In the genomic region with DNA sequence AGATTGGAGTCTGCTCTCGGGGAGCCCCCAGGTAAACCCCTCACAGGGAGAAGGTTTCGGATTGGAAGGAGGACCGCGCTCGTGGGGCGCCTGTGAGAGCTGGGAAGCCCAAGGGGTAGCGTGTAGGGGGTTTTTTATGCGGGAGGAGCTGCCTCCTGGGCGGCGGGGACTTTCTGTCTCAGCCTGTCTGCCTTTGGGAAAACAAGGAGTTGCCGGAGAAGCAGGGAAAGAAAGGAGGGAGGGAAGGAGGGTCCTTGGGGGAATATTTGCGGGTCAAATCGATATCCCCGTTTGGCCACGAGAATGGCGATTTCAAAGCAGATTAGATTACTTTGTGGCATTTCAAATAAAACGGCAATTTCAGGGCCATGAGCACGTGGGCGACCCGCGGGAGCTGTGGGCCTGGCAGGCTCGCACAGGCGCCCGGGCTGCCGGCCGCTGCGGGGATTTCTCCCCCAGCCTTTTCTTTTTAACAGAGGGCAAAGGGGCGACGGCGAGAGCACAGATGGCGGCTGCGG, we compare ENCODE assay signal across 13 cellular contexts. TPM values are rescaled to one million over a fixed set of nuclear protein-coding genes. Genes with fewer than 3 reads are reported as not detected.
A peak's percentile ranks its signal among the peaks of the same experiment; 100 is the strongest.
DNase-seq lines count a peak whose midpoint lies in the region; ATAC-seq and TF ChIP-seq lines count a peak whose summit lies in the region.
"Had no signal": no experiment of that assay in that cellular context is flagged by ENCODE, and none has a peak within 500 bp of the region (broad histone marks: within the 10 kb centered on the region; RNA-seq: fewer than 3 reads in every experiment).

No MANE protein-coding gene starts in this region.

- H3K4me1 ChIP-seq in stomach smooth muscle (ENCODE audit: control insufficient read depth, insufficient read depth, low read length): peaks cover 32% of the 10 kb centered on the region

- peaks cover 74 to 97% of the 10 kb centered on the region in 2 donors for H3K27me3 ChIP-seq in stomach smooth muscle (ENCODE audit: control insufficient read depth in 1 of 2, insufficient read depth in 2 of 2, low read length in 2 of 2)

- no peaks in the 10 kb centered on the region for H3K9me3 ChIP-seq in stomach smooth muscle (ENCODE audit: control insufficient read depth in 2 of 2, low read length in 2 of 2)

- TF ChIP-seq CTCF in mesothelial cell of epicardium (IDR thresholded peaks at IDR 0.05; ENCODE audit: unreplicated experiment): no peak

- no peak for DNase-seq in activated T-cell treated with anti-CD3 and anti-CD28 coated beads, Interleukin-2, amount 50 U/mL, for 72 hours
- DNase-seq in activated T-cell treated with anti-CD3 and anti-CD28 coated beads for 4 hours: no peak
- no peak for DNase-seq in central memory CD8-positive, alpha-beta T cell (ENCODE audit: low spot score in 2 of 2)
- no peak for DNase-seq in mesothelial cell of epicardium (ENCODE audit: low spot score in 2 of 2, unreplicated experiment in 2 of 2)
- DNase-seq in A172 (ENCODE audit: low spot score): no peak
- DNase-seq in Kasumi-1 (lab: John Stamatoyannopoulos, UW): no peak
- DNase-seq: activated CD4-positive, CD25-positive, alpha-beta regulatory T cell treated with anti-CD3 and anti-CD28 coated beads, Interleukin-2, amount 50 U/mL, for 72 hours; GDM1; GOT3; NCI-H446; SHP77 treated with DMSO at 0.1 percent for 48 hours had no signal

- peak overlapping the region; percentile 74 to 77 for H3K4me3 Mint-ChIP-seq in activated T-cell treated with anti-CD3 and anti-CD28 coated beads, Interleukin-2, amount 50 U/mL, for 72 hours
- peak overlapping the region; percentile 38 for H3K4me3 Mint-ChIP-seq in central memory CD8-positive, alpha-beta T cell
- peak overlapping the region; percentile 34 for H3K4me3 Mint-ChIP-seq in mesothelial cell of epicardium

- ATAC-seq in activated T-cell treated with anti-CD3 and anti-CD28 coated beads, Interleukin-2, amount 50 U/mL, for 72 hours (replicated peaks in 1 of 2): no peak
- no peak for ATAC-seq in central memory CD8-positive, alpha-beta T cell (replicated peaks; ENCODE audit: extremely low read depth, poor library complexity, severe bottlenecking)
- ATAC-seq in GM19452 (IDR thresholded peaks at IDR 0.05; ENCODE audit: unreplicated experiment): no peak

- H3K9me3 Mint-ChIP-seq in activated T-cell treated with anti-CD3 and anti-CD28 coated beads, Interleukin-2, amount 50 U/mL, for 72 hours: no peaks in the 10 kb centered on the region
- no peaks in the 10 kb centered on the region for H3K9me3 Mint-ChIP-seq in central memory CD8-positive, alpha-beta T cell
- H3K9me3 Mint-ChIP-seq in mesothelial cell of epicardium: no peaks in the 10 kb centered on the region

- H3K9ac ChIP-seq in stomach smooth muscle (ENCODE audit: low read length in 2 of 2): no peak overlapping the region

- H3K4me1 Mint-ChIP-seq in activated T-cell treated with anti-CD3 and anti-CD28 coated beads, Interleukin-2, amount 50 U/mL, for 72 hours (ENCODE audit: low read depth): peaks cover 57% of the 10 kb centered on the region
- peaks cover 18% of the 10 kb centered on the region for H3K4me1 Mint-ChIP-seq in central memory CD8-positive, alpha-beta T cell
- peaks cover 25% of the 10 kb centered on the region for H3K4me1 Mint-ChIP-seq in mesothelial cell of epicardium

- no peak overlapping the region for H3K27ac ChIP-seq in stomach smooth muscle (ENCODE audit: low read length)

- no peaks in the 10 kb centered on the region for H3K36me3 Mint-ChIP-seq in activated T-cell treated with anti-CD3 and anti-CD28 coated beads, Interleukin-2, amount 50 U/mL, for 72 hours (ENCODE audit: insufficient read depth in 2 of 2)
- no peaks in the 10 kb centered on the region for H3K36me3 Mint-ChIP-seq in central memory CD8-positive, alpha-beta T cell (ENCODE audit: insufficient read depth)
- no peaks in the 10 kb centered on the region for H3K36me3 Mint-ChIP-seq in mesothelial cell of epicardium

- peaks cover 86% of the 10 kb centered on the region for H3K27me3 Mint-ChIP-seq in activated T-cell treated with anti-CD3 and anti-CD28 coated beads, Interleukin-2, amount 50 U/mL, for 72 hours (ENCODE audit: low read depth)
- H3K27me3 Mint-ChIP-seq in central memory CD8-positive, alpha-beta T cell: peaks cover 94% of the 10 kb centered on the region
- peaks cover 98% of the 10 kb centered on the region for H3K27me3 Mint-ChIP-seq in mesothelial cell of epicardium (ENCODE audit: low read depth)

- no peak overlapping the region for H3K27ac Mint-ChIP-seq in activated T-cell treated with anti-CD3 and anti-CD28 coated beads, Interleukin-2, amount 50 U/mL, for 72 hours
- no peak overlapping the region for H3K27ac Mint-ChIP-seq in central memory CD8-positive, alpha-beta T cell (ENCODE audit: low read depth)
- H3K27ac Mint-ChIP-seq in mesothelial cell of epicardium: no peak overlapping the region

- H3K36me3 ChIP-seq in stomach smooth muscle (ENCODE audit: control insufficient read depth in 2 of 2, insufficient read depth in 2 of 2, low read length in 2 of 2): no peaks in the 10 kb centered on the region

- H3K4me3 ChIP-seq in stomach smooth muscle (ENCODE audit: low read length in 2 of 2): peak overlapping the region; percentile 44 to 53

RNA-seq across cellular contexts. Expression of gene SIM2, which starts 9.7 kb away (rescaled TPM):
- total RNA-seq in activated T-cell treated with anti-CD3 and anti-CD28 coated beads, Interleukin-2, amount 50 U/mL, for 72 hours: 1 to 10 TPM; 1.9 to 4.1 TPM
- 0.09 TPM in 1 of 3 replicates, not detected in the others for total RNA-seq in mesothelial cell of epicardium
- 0.86 and 5.1 TPM in 2 replicates for total RNA-seq in A172 (2014; rRNA removed; shearing (Covaris generic))
